ENCODE assay signal across 8 cellular contexts in the genomic region with DNA sequence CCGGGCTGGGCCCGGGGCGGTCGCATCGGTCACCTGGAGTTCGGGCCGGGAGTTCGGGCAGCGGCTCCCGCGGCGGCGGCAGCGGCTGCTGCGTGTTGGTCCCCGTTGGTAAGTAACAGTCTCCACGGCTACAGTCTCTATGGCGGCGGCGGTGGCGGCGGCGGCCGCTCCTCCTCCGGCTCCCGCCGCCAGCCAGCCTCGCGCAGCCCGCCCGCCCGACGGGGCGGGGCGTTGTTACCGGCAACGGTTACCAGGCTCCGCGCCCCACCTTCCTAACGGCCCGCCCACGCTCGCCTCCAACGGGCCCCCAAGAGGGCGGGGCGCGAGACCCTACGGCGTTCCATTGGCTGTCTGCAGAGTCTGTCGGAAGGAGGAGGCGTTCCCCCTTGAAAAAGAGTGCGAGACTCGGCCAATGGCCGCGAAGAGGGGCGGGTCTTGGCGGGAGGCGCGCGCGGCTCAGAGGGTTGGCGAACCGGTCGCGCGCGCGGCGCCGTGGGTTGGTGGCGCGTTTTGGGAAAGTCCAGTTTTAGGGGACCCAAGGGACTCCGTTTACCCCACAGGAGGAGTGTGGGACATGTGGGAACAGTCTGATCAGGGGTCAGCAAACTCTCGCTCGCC. TPM values are rescaled to one million over a fixed set of nuclear protein-coding genes. Genes with fewer than 3 reads are reported as not detected.
DNase-seq lines count a peak whose midpoint lies in the region; ATAC-seq and TF ChIP-seq lines count a peak whose summit lies in the region.

TSS of gene RFX2 (minus strand) at position 141 of the 618 bp plus-strand sequence. CDS start 63,004 bp downstream, outside the sequence.

- H3K9me3 ChIP-seq in IMR-90 (ENCODE audit: control insufficient read depth, insufficient read depth, low read length) (no peaks in the 10 kb centered on the region), OCI-LY7 (ENCODE audit: low read length) (no peaks in the 10 kb centered on the region; the same call in 1 of the 2 replicates), mucosa of descending colon (no peaks in the 10 kb centered on the region)

- WGBS in IMR-90 (ENCODE audit: extremely low coverage in 2 of 2, insufficient read length in 1 of 2), 2 experiments = 0% methylated on average over 21 of the region's 75 CpGs; no CpG with 5 or more reads in 1 of the 2 experiments

- no peaks in the 10 kb centered on the region for H3K27me3 ChIP-seq in IMR-90 (ENCODE audit: control insufficient read depth, insufficient read depth, low read length)

- H3K4me3 ChIP-seq in IMR-90 (ENCODE audit: insufficient read depth, low read depth, low read length) = peak within 1 kb of the TSS; percentile 64
- peak within 1 kb of the TSS; percentile 72 for H3K4me3 ChIP-seq in OCI-LY7 (ENCODE audit: low read depth, low read length, poor library complexity, severe bottlenecking)
- H3K4me3 ChIP-seq in epithelial cell of esophagus (ENCODE audit: low read length) = peak within 1 kb of the TSS; percentile 66
- H3K4me3 ChIP-seq in mucosa of descending colon = peak within 1 kb of the TSS; percentile 32

- no peaks in the 10 kb centered on the region for H3K9me2 ChIP-seq in OCI-LY7 (ENCODE audit: insufficient read depth, low read length)

- peak within 1 kb of the TSS; percentile 95 for H3K14ac ChIP-seq in IMR-90 (replicated peaks; ENCODE audit: low read depth, low read length)

- H2BK15ac ChIP-seq in IMR-90 (ENCODE audit: low read depth, low read length) = peak within 1 kb of the TSS; percentile 17; the same call in 1 of the 3 replicates

- peak within 1 kb of the TSS; percentile 20; the same call in 1 of the 2 replicates for H4K91ac ChIP-seq in IMR-90 (ENCODE audit: insufficient read depth, low read depth, low read length)

- no peak within 1 kb of the TSS for H4K5ac ChIP-seq in IMR-90 (ENCODE audit: low read depth, low read length)

- no peak within 1 kb of the TSS for H2BK5ac ChIP-seq in IMR-90 (ENCODE audit: low read depth, low read length, poor library complexity, severe bottlenecking)

- H3K27ac ChIP-seq in IMR-90 (ENCODE audit: insufficient read depth, low read length) = no peak within 1 kb of the TSS; the same call in 1 of the 2 replicates
- no peak within 1 kb of the TSS for H3K27ac ChIP-seq in OCI-LY7 (ENCODE audit: low read depth, low read length, poor library complexity, severe bottlenecking)

- dilution Hi-C loops in IMR-90 (cut with HindIII; ENCODE audit: low sequenced_read_pairs, unreplicated experiment) = no loop called here

- 0 out of 2 replicates have a peak within 1 kb of the TSS, but pooled peaks have one; percentile 25 for H3K56ac ChIP-seq in IMR-90 (ENCODE audit: extremely low read depth, insufficient read depth, low read length)

- peaks cover 0 to 12% of the 10 kb centered on the region in 2 experiments for H3K79me1 ChIP-seq in IMR-90 (ENCODE audit: low read depth in 1 of 2, low read length in 2 of 2)

- no peaks in the 10 kb centered on the region for H3K79me2 ChIP-seq in OCI-LY7 (ENCODE audit: insufficient read depth, low read depth, low read length)

- no peak for TF ChIP-seq RAD21 in IMR-90 (IDR thresholded peaks at IDR 0.05; ENCODE audit: low read length)

- in situ Hi-C loops in IMR-90 (cut with MboI; ENCODE audit: low sequenced_read_pairs) = no loop called here

- H3K4ac ChIP-seq in IMR-90 (ENCODE audit: low read depth, low read length) = peak within 1 kb of the TSS; percentile 68; the same call in 1 of the 2 replicates

- H3K23ac ChIP-seq in IMR-90 (ENCODE audit: low read depth, low read length) = peak within 1 kb of the TSS; percentile 92

- peak within 1 kb of the TSS; percentile 39; the same call in 1 of the 2 replicates for H2BK120ac ChIP-seq in IMR-90 (ENCODE audit: low read depth, low read length)

- intact Hi-C loops in IMR-90 (cut with micrococcal nuclease) (no loop called here), OCI-LY7 (cut with micrococcal nuclease; ENCODE audit: unreplicated experiment) (no loop called here), mucosa of descending colon (cut with DNase I, micrococcal nuclease) (no loop called here)

- H3K9me1 ChIP-seq in IMR-90 (ENCODE audit: insufficient read depth, low read length) = no peaks in the 10 kb centered on the region

- DNase-seq in DMS153 treated with DMSO at 0.1 percent for 48 hours (lab: John Stamatoyannopoulos, UW; ENCODE audit: unreplicated experiment) (peak; percentile 96), IMR-90 (peak; percentile 98), OCI-LY7 (ENCODE audit: low spot score) (peak; percentile 99), activated T-cell treated with anti-CD3 and anti-CD28 coated beads for 24 hours (ENCODE audit: low read depth) (peak; percentile 99), epithelial cell of esophagus (ENCODE audit: low read depth) (peak; percentile 100), mucosa of descending colon (peak; percentile 99)
- peak; percentile 98 to 99 for DNase-seq in stimulated activated CD8-positive, alpha-beta memory T cell treated with anti-CD3 and anti-CD28 coated beads, Interleukin-2, amount 100 ng/mL, for 48 hours (ENCODE audit: low read depth in 2 of 2)

- no peak within 1 kb of the TSS; the same call in 1 of the 2 replicates for H2AK5ac ChIP-seq in IMR-90 (ENCODE audit: low read depth, low read length)

- ATAC-seq in GM21576 (IDR thresholded peaks at IDR 0.05; ENCODE audit: unreplicated experiment) (peak; percentile 95), IMR-90 (ENCODE audit: low read depth) (peak; percentile 99), mucosa of descending colon (peak; percentile 98)

- peak within 1 kb of the TSS; percentile 88 for H3K9ac ChIP-seq in IMR-90 (ENCODE audit: low read depth, low read length)

- H3K18ac ChIP-seq in IMR-90 (ENCODE audit: low read depth, low read length) = no peak within 1 kb of the TSS; the same call in 1 of the 2 replicates

- H4K20me1 ChIP-seq in IMR-90 (ENCODE audit: insufficient read depth, low read length) = no peaks in the 10 kb centered on the region
- H4K20me1 ChIP-seq in OCI-LY7 (ENCODE audit: insufficient read depth, low read length) = no peaks in the 10 kb centered on the region

- H4K8ac ChIP-seq in IMR-90 (ENCODE audit: low read depth in 2 of 2, low read length in 2 of 2) = peak within 1 kb of the TSS; percentile 89; a peak in 3 of 4 replicates

- H2AFZ ChIP-seq in IMR-90 (replicated peaks; ENCODE audit: low read length, poor library complexity) = peak within 1 kb of the TSS; percentile 94
- H2AFZ ChIP-seq in OCI-LY7 (ENCODE audit: low read length) = peak within 1 kb of the TSS; percentile 73; the same call in 1 of the 2 replicates

- peak within 1 kb of the TSS; percentile 99 for H3K4me2 ChIP-seq in IMR-90 (ENCODE audit: low read depth, low read length)
- peak within 1 kb of the TSS; percentile 97 for H3K4me2 ChIP-seq in OCI-LY7 (ENCODE audit: low read length)

- BruUV-seq in IMR-90 (replicated peaks; lab: Mats Ljungman, UMichigan) (no TSS peak), OCI-LY7 (replicated peaks; lab: Mats Ljungman, UMichigan) (no TSS peak)

- H2AK9ac ChIP-seq in IMR-90 (replicated peaks; ENCODE audit: low read depth, low read length, poor library complexity) = peak within 1 kb of the TSS; percentile 92

- CTCF ChIA-PET in IMR-90 (lab: Yijun Ruan, JAX) (no interaction called here), OCI-LY7 (lab: Charles Lee; ENCODE audit: unreplicated experiment) (no interaction called here)

- H3K4me1 ChIP-seq in IMR-90 (ENCODE audit: control insufficient read depth, insufficient read depth, low read length) (peaks cover under 1% of the 10 kb centered on the region; the same call in 1 of the 2 replicates), OCI-LY7 (ENCODE audit: insufficient read depth, low read length, poor library complexity, severe bottlenecking) (peaks cover 19% of the 10 kb centered on the region), mucosa of descending colon (ENCODE audit: low read depth) (peaks cover 15% of the 10 kb centered on the region)

- peak; percentile 74; the same call in 1 of the 2 replicates for TF ChIP-seq POLR2A in IMR-90 (IDR thresholded peaks at IDR 0.05; ENCODE audit: low read depth, low read length)

- no peak within 1 kb of the TSS for H2BK20ac ChIP-seq in IMR-90 (ENCODE audit: low read depth, low read length)

- POLR2A ChIA-PET in IMR-90 (lab: Charles Lee; ENCODE audit: unreplicated experiment) = no interaction called here
- POLR2A ChIA-PET in OCI-LY7 (lab: Charles Lee) = no interaction called here

- H3K36me3 ChIP-seq in IMR-90 (ENCODE audit: control insufficient read depth, insufficient read depth, low read length) (no peaks in the 10 kb centered on the region), OCI-LY7 (ENCODE audit: insufficient read depth, low read length) (no peaks in the 10 kb centered on the region), mucosa of descending colon (ENCODE audit: low read depth) (peaks cover 5% of the 10 kb centered on the region)

- no peak for TF ChIP-seq CTCF in IMR-90 (conservative IDR thresholded peaks at IDR 0.05; ENCODE audit: low read depth, low read length)
- TF ChIP-seq CTCF in OCI-LY7 (conservative IDR thresholded peaks at IDR 0.05; ENCODE audit: low read length) = no peak
- TF ChIP-seq CTCF in epithelial cell of esophagus (IDR thresholded peaks at IDR 0.05; ENCODE audit: insufficient read depth, low read depth, low read length, missing control alignments) = no peak
- peak; percentile 10 for TF ChIP-seq CTCF in mucosa of descending colon (IDR thresholded peaks at IDR 0.05)

TF ChIP-seq in IMR-90, 13 proteins besides CTCF, POLR2A, EP300 and RAD21 (continues in another document):
- TF ChIP-seq NFE2L2 (IDR thresholded peaks at IDR 0.05; ENCODE audit: low read depth, low read length) (no peak), FOS (IDR thresholded peaks at IDR 0.05; ENCODE audit: low read depth, low read length) (peak; percentile 41; the same call in 1 of the 2 replicates), RFX5 (IDR thresholded peaks at IDR 0.05; ENCODE audit: low read depth, low read length) (no peak), BHLHE40 (IDR thresholded peaks at IDR 0.05; ENCODE audit: low read depth, low read length) (no peak), USF2 (IDR thresholded peaks at IDR 0.05; ENCODE audit: low read depth, low read length) (0 out of 2 replicates have a peak, but pooled peaks have one; percentile 19), MAFK (IDR thresholded peaks at IDR 0.05; ENCODE audit: low read depth, low read length) (no peak), MXI1 (IDR thresholded peaks at IDR 0.05; ENCODE audit: borderline replicate concordance, low read depth, low read length) (peak; percentile 86)

RNA-seq across cellular contexts. Expression of gene RFX2, which starts in this region (rescaled TPM):
- total RNA-seq in IMR-90 (2012; rRNA removed) (2.2 and 2.5 TPM in 2 replicates), OCI-LY7 (2022) (11.0 and 12.1 TPM in 2 replicates), mucosa of descending colon (10 to 100 TPM in 1 of 3 donors, 1 to 10 TPM in 2; 5.6 to 14.6 (median 7.2) TPM)
- polyA plus RNA-seq in IMR-90 (2012; rRNA removed) = 4.9 and 5.6 TPM in 2 replicates
- 3.9 and 6.2 TPM in 2 replicates for polyA plus RNA-seq in IMR-90 (2012; cell fraction: cytosol; rRNA removed)
- 7.6 and 16.1 TPM in 2 replicates for polyA plus RNA-seq in IMR-90 (2012; cell fraction: nucleus; rRNA removed; ENCODE audit: low replicate concordance)
- 11.8 and 13.7 TPM in 2 replicates for total RNA-seq in OCI-LY7 (2014; rRNA removed; shearing (Covaris generic))
